Comparison of ENCODE assay signal across 23 cellular contexts in genomic region chr5:127812570-127812969, GRCh38.
A peak's percentile ranks its signal among the peaks of the same experiment; 100 is the strongest.
DNase-seq lines count a peak whose midpoint lies in the region; ATAC-seq, FAIRE-seq and TF ChIP-seq lines count a peak whose summit lies in the region.
"Had no signal": no experiment of that assay in that cellular context is flagged by ENCODE, and none has a peak within 500 bp of the region (broad histone marks: within the 10 kb centered on the region; RNA-seq: fewer than 3 reads in every experiment).

No MANE protein-coding gene starts in this region.

- H3K4me2 ChIP-seq in A549 (peak overlapping the region; percentile 68), Karpas-422 (ENCODE audit: low read depth, low read length, poor library complexity, severe bottlenecking) (peak overlapping the region; percentile 33), mammary epithelial cell (ENCODE audit: insufficient read depth, low read depth, low read length) (peak overlapping the region; percentile 76), keratinocyte (ENCODE audit: control insufficient read depth, extremely low read depth, insufficient read depth, low read depth, low read length) (peak overlapping the region; percentile 29)

- no peaks in the 10 kb centered on the region for H3K36me3 Mint-ChIP-seq in CD4-positive, alpha-beta memory T cell
- H3K36me3 Mint-ChIP-seq: activated naive CD8-positive, alpha-beta T cell; naive B cell had no signal

- peaks cover 6 to 7% of the 10 kb centered on the region in 2 donors for H3K27me3 Mint-ChIP-seq in CD4-positive, alpha-beta memory T cell

- no TSS peak for BruUV-seq in mammary epithelial cell (replicated peaks; lab: Mats Ljungman, UMichigan)

- WGBS in A549 (ENCODE audit: missing lambda C conversion rate): 35% methylated on average over 4 of the region's 4 CpGs
- 32% methylated on average over 4 of the region's 4 CpGs for WGBS in mammary epithelial cell (ENCODE audit: low coverage, missing lambda C conversion rate)

- H3K9me3 ChIP-seq in A549: no peaks in the 10 kb centered on the region
- no peaks in the 10 kb centered on the region for H3K9me3 ChIP-seq in Karpas-422 (ENCODE audit: low read length)
- H3K9me3 ChIP-seq in mammary epithelial cell (replicated peaks; ENCODE audit: insufficient read depth, low read length): no peaks in the 10 kb centered on the region
- H3K9me3 ChIP-seq in keratinocyte (ENCODE audit: control insufficient read depth, low read depth, low read length): no peaks in the 10 kb centered on the region
- no peaks in the 10 kb centered on the region for H3K9me3 ChIP-seq in WERI-Rb-1 (ENCODE audit: severe bottlenecking)
- H3K9me3 ChIP-seq in CD4-positive, alpha-beta memory T cell (ENCODE audit: control insufficient read depth in 1 of 2, low read length in 2 of 2): no peaks in the 10 kb centered on the region
- H3K9me3 ChIP-seq: BE2C, right lobe of liver had no signal

- no peak for TF ChIP-seq RAD21 in A549 (conservative IDR thresholded peaks at IDR 0.05 in 1 of 2, IDR thresholded peaks at IDR 0.05 in 1 of 2)

- H3K27me3 ChIP-seq in Karpas-422 (ENCODE audit: low read length): no peaks in the 10 kb centered on the region
- no peaks in the 10 kb centered on the region for H3K27me3 ChIP-seq in mammary epithelial cell (ENCODE audit: insufficient read depth, low read length)
- no peaks in the 10 kb centered on the region for H3K27me3 ChIP-seq in keratinocyte (ENCODE audit: control insufficient read depth, extremely low read depth, insufficient read depth, low read length)
- no peaks in the 10 kb centered on the region for H3K27me3 ChIP-seq in WERI-Rb-1 (ENCODE audit: insufficient read depth, low read depth, severe bottlenecking)
- H3K27me3 ChIP-seq in CD4-positive, alpha-beta memory T cell (ENCODE audit: insufficient read depth, low read length): no peaks in the 10 kb centered on the region
- H3K27me3 ChIP-seq: BE2C, right lobe of liver had no signal

- H3K4me3 Mint-ChIP-seq in CD4-positive, alpha-beta memory T cell: no peak overlapping the region
- H3K4me3 Mint-ChIP-seq: activated naive CD8-positive, alpha-beta T cell; naive B cell had no signal

- no peaks in the 10 kb centered on the region for H4K20me1 ChIP-seq in Karpas-422 (ENCODE audit: insufficient read depth, low read depth, low read length)
- no peaks in the 10 kb centered on the region for H4K20me1 ChIP-seq in mammary epithelial cell (ENCODE audit: insufficient read depth, low read length)
- H4K20me1 ChIP-seq in keratinocyte (ENCODE audit: control insufficient read depth, extremely low read depth, insufficient read depth, low read length): no peaks in the 10 kb centered on the region

- dilution Hi-C loops in mammary epithelial cell (cut with HindIII; ENCODE audit: low sequenced_read_pairs) (no loop called here), keratinocyte (cut with MboI; ENCODE audit: extremely low pct_ligation_motif_present, low sequenced_read_pairs) (no loop called here)

- no peaks in the 10 kb centered on the region for H3K9me3 Mint-ChIP-seq in CD4-positive, alpha-beta memory T cell

- no peak overlapping the region for H3K27ac Mint-ChIP-seq in CD4-positive, alpha-beta memory T cell
- H3K27ac Mint-ChIP-seq: activated naive CD8-positive, alpha-beta T cell; naive B cell had no signal

- DNase-seq in A549 (ENCODE audit: low read depth in 1 of 2, low spot score in 1 of 2) (no peak), Karpas-422 (no peak), mammary epithelial cell (peak; percentile 52), keratinocyte (ENCODE audit: low read depth, low spot score) (no peak), WERI-Rb-1 (no peak), NCI-H524 treated with DMSO at 0.1 percent for 48 hours (lab: John Stamatoyannopoulos, UW) (no peak), T-helper 2 cell (no peak)
- DNase-seq in CD4-positive, alpha-beta memory T cell: no peak
- DNase-seq: activated CD4-positive, alpha-beta T cell treated with anti-CD3 and anti-CD28 coated beads for 4 hours; BE2C; effector memory CD4-positive, alpha-beta T cell; glutamatergic neuron; GOT3; KBM-7; left colon; mesendoderm; naive B cell; NCI-H187; NCI-H774; right lobe of liver; SHP77 had no signal

- ATAC-seq in A549: no peak
- ATAC-seq: left colon, right lobe of liver had no signal

- TF ChIP-seq CTCF in A549 (IDR thresholded peaks at IDR 0.05) (no peak), mammary epithelial cell (conservative IDR thresholded peaks at IDR 0.05 in 1 of 2, IDR thresholded peaks at IDR 0.05 in 1 of 2; ENCODE audit: extremely low read depth in 1 of 2, insufficient read depth in 1 of 2, low read depth in 1 of 2, low read length in 2 of 2) (no peak), keratinocyte (optimal IDR thresholded peaks at IDR 0.05 in 1 of 3, IDR thresholded peaks at IDR 0.05 in 1 of 3, conservative IDR thresholded peaks at IDR 0.05 in 1 of 3; ENCODE audit: extremely low read depth in 1 of 3, insufficient read depth in 2 of 3, low read length in 3 of 3) (no peak), WERI-Rb-1 (IDR thresholded peaks at IDR 0.05; ENCODE audit: low read depth, low read length) (no peak)

- CTCF ChIA-PET in A549 (lab: Yijun Ruan, JAX): interaction anchor here (1.0 kb wide), 1 partner anchor 15 kb away, joined by 3 read pairs; no protein-coding TSS in a partner anchor
- CTCF ChIA-PET in mammary epithelial cell (lab: Charles Lee; ENCODE audit: low non-redundant PET): interaction anchor here (0.6 kb wide), 1 partner anchor 272 kb away, joined by 7 read pairs; no protein-coding TSS in a partner anchor
- CTCF ChIA-PET in CD4-positive, alpha-beta memory T cell (lab: Charles Lee; ENCODE audit: partially characterized antibody): interaction anchor here (1.1 kb wide), 1 partner anchor 249 kb away, joined by 3 read pairs; no protein-coding TSS in a partner anchor

- H3K79me2 ChIP-seq in Karpas-422 (ENCODE audit: low read length) (no peaks in the 10 kb centered on the region), mammary epithelial cell (ENCODE audit: insufficient read depth, low read length) (no peaks in the 10 kb centered on the region), keratinocyte (ENCODE audit: control insufficient read depth, insufficient read depth, low read length) (no peaks in the 10 kb centered on the region)

- POLR2A ChIA-PET in A549 (lab: Yijun Ruan, JAX): no interaction called here
- POLR2A ChIA-PET in CD4-positive, alpha-beta memory T cell (lab: Charles Lee; ENCODE audit: partially characterized antibody): no interaction called here

- H3K4me3 ChIP-seq in A549 (0 out of 3 replicates have a peak overlapping the region, but pooled peaks have one; percentile 3), Karpas-422 (ENCODE audit: low read length) (no peak overlapping the region), mammary epithelial cell (replicated peaks in 1 of 3; ENCODE audit: insufficient read depth in 1 of 3, low read depth in 2 of 3, low read length in 3 of 3) (no peak overlapping the region), keratinocyte (ENCODE audit: control insufficient read depth in 2 of 3, extremely low read depth in 1 of 3, insufficient read depth in 2 of 3, low read depth in 1 of 3, low read length in 3 of 3) (no peak overlapping the region), WERI-Rb-1 (ENCODE audit: low read depth, low read length) (no peak overlapping the region)
- H3K4me3 ChIP-seq in CD4-positive, alpha-beta memory T cell (ENCODE audit: low read length in 2 of 2): no peak overlapping the region
- H3K4me3 ChIP-seq: right lobe of liver had no signal

- H3K9ac ChIP-seq in Karpas-422 (ENCODE audit: low read length) (0 out of 2 replicates have a peak overlapping the region, but pooled peaks have one; percentile 1), mammary epithelial cell (ENCODE audit: insufficient read depth, low read length) (no peak overlapping the region), keratinocyte (ENCODE audit: control insufficient read depth, extremely low read depth, insufficient read depth, low read length) (no peak overlapping the region)

- no peaks in the 10 kb centered on the region for H3K9me2 ChIP-seq in Karpas-422 (replicated peaks; ENCODE audit: insufficient read depth, low read length)

- in situ Hi-C loops in mammary epithelial cell (cut with MboI; ENCODE audit: low sequenced_read_pairs in 2 of 2): no loop called here

- FAIRE-seq in A549 (lab: Jason Lieb, UNC): peak; percentile 54
- peak; percentile 57 for FAIRE-seq in keratinocyte (lab: Jason Lieb, UNC)
- FAIRE-seq: A204.1 had no signal

- no peak for TF ChIP-seq POLR2A in A549 (IDR thresholded peaks at IDR 0.05; ENCODE audit: low read length)

- no peak for TF ChIP-seq EP300 in A549 (IDR thresholded peaks at IDR 0.05)

- intact Hi-C loops in mammary epithelial cell (cut with micrococcal nuclease): no loop called here
- intact Hi-C loops in CD4-positive, alpha-beta memory T cell (cut with micrococcal nuclease): no loop called here

- no peaks in the 10 kb centered on the region for H3K4me1 Mint-ChIP-seq in CD4-positive, alpha-beta memory T cell
- H3K4me1 Mint-ChIP-seq: naive B cell had no signal

- peak overlapping the region; percentile 81 to 86 for H3K27ac ChIP-seq in A549
- H3K27ac ChIP-seq in Karpas-422 (ENCODE audit: low read length): peak overlapping the region; percentile 95; the same call in 1 of the 2 replicates
- H3K27ac ChIP-seq in mammary epithelial cell (ENCODE audit: insufficient read depth, low read depth, low read length): peak overlapping the region; percentile 91
- H3K27ac ChIP-seq in keratinocyte (ENCODE audit: control insufficient read depth, insufficient read depth, low read length): peak overlapping the region; percentile 4
- no peak overlapping the region for H3K27ac ChIP-seq in WERI-Rb-1
- H3K27ac ChIP-seq in CD4-positive, alpha-beta memory T cell (ENCODE audit: low read depth, low read length): no peak overlapping the region
- H3K27ac ChIP-seq: right lobe of liver had no signal

- peaks cover 34% of the 10 kb centered on the region for H3K4me1 ChIP-seq in A549
- H3K4me1 ChIP-seq in Karpas-422 (ENCODE audit: low read length): peaks cover 65% of the 10 kb centered on the region
- peaks cover 27% of the 10 kb centered on the region for H3K4me1 ChIP-seq in mammary epithelial cell (ENCODE audit: insufficient read depth, low read length)
- H3K4me1 ChIP-seq in keratinocyte (ENCODE audit: control insufficient read depth, extremely low read depth, insufficient read depth, low read length): peaks cover 23% of the 10 kb centered on the region
- H3K4me1 ChIP-seq in CD4-positive, alpha-beta memory T cell (ENCODE audit: insufficient read depth, low read length): no peaks in the 10 kb centered on the region
- H3K4me1 ChIP-seq: BE2C, right lobe of liver had no signal

- H2AFZ ChIP-seq in Karpas-422 (ENCODE audit: low read length) (peak overlapping the region; percentile 80), mammary epithelial cell (ENCODE audit: low read depth, low read length) (peak overlapping the region; percentile 62), keratinocyte (ENCODE audit: control insufficient read depth, low read length) (peak overlapping the region; percentile 16)

- H3K9me1 ChIP-seq in keratinocyte (ENCODE audit: control insufficient read depth, extremely low read depth, insufficient read depth, low read length): no peaks in the 10 kb centered on the region

- H3K36me3 ChIP-seq in Karpas-422 (ENCODE audit: insufficient read depth, low read length) (no peaks in the 10 kb centered on the region), mammary epithelial cell (ENCODE audit: insufficient read depth, low read length) (no peaks in the 10 kb centered on the region), keratinocyte (ENCODE audit: control insufficient read depth in 2 of 2, extremely low read depth in 1 of 2, insufficient read depth in 2 of 2, low read length in 2 of 2) (no peaks in the 10 kb centered on the region), WERI-Rb-1 (no peaks in the 10 kb centered on the region)
- H3K36me3 ChIP-seq in CD4-positive, alpha-beta memory T cell (ENCODE audit: insufficient read depth, low read length): no peaks in the 10 kb centered on the region
- H3K36me3 ChIP-seq: BE2C, right lobe of liver had no signal

Comparison
In these comparisons a context has a peak if more than half of its experiments do, and no peak if none do; other contexts are left out.
1. H3K27ac ChIP-seq: peak in A549 (2 of 2), Karpas-422 (single experiment), mammary epithelial cell (single experiment) and keratinocyte (single experiment); none in WERI-Rb-1 (single experiment) and CD4-positive, alpha-beta memory T cell (single experiment).
2. H2AFZ ChIP-seq: peak in every context shown above with its lines; median percentile 80 in Karpas-422; 62 in mammary epithelial cell; 16 in keratinocyte.
3. Peak in every context shown above with its lines, with median percentiles within 50 percentile points of each other: H3K4me2 ChIP-seq.